20 cellular contexts compared by ENCODE assay signal in the genomic region with DNA sequence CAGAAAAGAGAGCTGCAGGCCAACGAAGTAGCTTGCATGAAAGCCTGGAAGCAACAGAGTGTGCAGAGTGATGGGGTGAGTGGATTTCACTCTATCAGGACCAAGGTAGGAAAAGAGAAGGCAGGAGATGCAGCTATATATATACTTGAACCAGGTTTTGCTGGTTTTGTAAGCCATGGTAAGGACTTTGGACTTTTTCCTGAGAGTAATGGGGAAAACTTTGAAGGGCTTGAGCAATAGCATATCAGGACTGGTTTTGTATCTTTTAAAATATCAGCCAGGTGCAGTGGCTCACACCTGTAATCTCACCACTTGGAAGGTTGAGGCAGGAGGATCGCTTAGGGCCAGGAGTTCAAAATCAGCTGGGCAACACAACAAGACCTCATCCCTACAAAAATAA.
DNase-seq lines count a peak whose midpoint lies in the region; ATAC-seq, FAIRE-seq and TF ChIP-seq lines count a peak whose summit lies in the region.
"Had no signal": no experiment of that assay in that cellular context is flagged by ENCODE, and none has a peak within 500 bp of the region (broad histone marks: within the 10 kb centered on the region; RNA-seq: fewer than 3 reads in every experiment).

No MANE protein-coding gene starts in this region.

- TF ChIP-seq CTCF in VCaP (conservative IDR thresholded peaks at IDR 0.05): no peak
- no peak for TF ChIP-seq CTCF in tibial nerve (IDR thresholded peaks at IDR 0.05)

- H3K9ac ChIP-seq in neuronal stem cell (ENCODE audit: low read depth, low read length, poor library complexity): no peak overlapping the region

- no peak overlapping the region for H2BK15ac ChIP-seq in neuronal stem cell (ENCODE audit: low read length)

- no peak overlapping the region for H2BK12ac ChIP-seq in neuronal stem cell (ENCODE audit: low read length)

- no CpG with 5 or more reads among the region's 2 CpGs for WGBS in neuronal stem cell (ENCODE audit: extremely low coverage in 2 of 2, insufficient read length in 2 of 2, insufficient replicate concordance in 1 of 2), 2 donors
- WGBS in small intestine, 3 donors: 18 to 49% (median 34%) methylated on average over 2 of the region's 2 CpGs
- WGBS in tibial nerve, 2 donors: 77 to 80% methylated on average over 2 of the region's 2 CpGs

- no peak for FAIRE-seq in small intestine (lab: Jason Lieb, UNC)
- no peak for FAIRE-seq in GM12892 (lab: Jason Lieb, UNC)
- FAIRE-seq: A549, D721Med, G401.6, GM12891, HTR-8/SVneo had no signal

- no peak overlapping the region for H3K18ac ChIP-seq in neuronal stem cell (ENCODE audit: low read length)

- no peak overlapping the region for H2BK5ac ChIP-seq in neuronal stem cell (ENCODE audit: low read length)

- H3K4me3 ChIP-seq in neuronal stem cell (ENCODE audit: low read length in 2 of 2) (no peak overlapping the region), small intestine (ENCODE audit: low read depth in 1 of 2, low read length in 2 of 2) (no peak overlapping the region), tibial nerve (no peak overlapping the region)
- H3K4me3 ChIP-seq: A549, GM23338 had no signal

- DNase-seq in left lobe of liver (ENCODE audit: low spot score) (no peak), neuronal stem cell (ENCODE audit: low spot score) (no peak), small intestine (peak; percentile 16), NCI-H1436 (lab: John Stamatoyannopoulos, UW) (no peak), GM12892 (ENCODE audit: insufficient read length) (no peak), tibial nerve (ENCODE audit: low spot score in 2 of 2) (no peak)
- DNase-seq: AML-193; CD4-positive, alpha-beta T cell; H7; HFFc6 had no signal

- peaks cover 4 to 8% of the 10 kb centered on the region in 2 donors for H3K9me3 ChIP-seq in neuronal stem cell (replicated peaks in 1 of 2; ENCODE audit: control insufficient read depth in 2 of 2, insufficient read depth in 1 of 2, low read depth in 1 of 2, low read length in 2 of 2)
- H3K9me3 ChIP-seq in small intestine (ENCODE audit: control insufficient read depth, low read depth): no peaks in the 10 kb centered on the region
- H3K9me3 ChIP-seq in tibial nerve: peaks cover 0 to 10% (median 0%) of the 10 kb centered on the region in 4 donors

- H3K79me1 ChIP-seq in neuronal stem cell (ENCODE audit: low read depth, low read length): no peaks in the 10 kb centered on the region

- H3K4me2 ChIP-seq in neuronal stem cell (ENCODE audit: insufficient read depth, low read length, poor library complexity, severe bottlenecking): no peak overlapping the region
- H3K4me2 ChIP-seq: A549, GM23338 had no signal

- no peak overlapping the region for H3K23ac ChIP-seq in neuronal stem cell (ENCODE audit: low read depth, low read length, poor library complexity)

- TF ChIP-seq POLR2A in GM12892 (IDR thresholded peaks at IDR 0.05; ENCODE audit: low read depth, low read length) (no peak), tibial nerve (IDR thresholded peaks at IDR 0.05) (no peak)

- peak; percentile 75 for ATAC-seq in left lobe of liver
- ATAC-seq: A549, GM23338, HCT116 had no signal

- no peak overlapping the region for H3K14ac ChIP-seq in neuronal stem cell (ENCODE audit: low read length)

- H4K91ac ChIP-seq in neuronal stem cell (ENCODE audit: low read depth, low read length, poor library complexity): no peak overlapping the region

- no peaks in the 10 kb centered on the region for H3K4me1 ChIP-seq in neuronal stem cell (ENCODE audit: control insufficient read depth in 2 of 2, insufficient read depth in 1 of 2, low read depth in 1 of 2, low read length in 2 of 2)
- no peaks in the 10 kb centered on the region for H3K4me1 ChIP-seq in small intestine (ENCODE audit: control insufficient read depth in 2 of 2, insufficient read depth in 1 of 2, low read depth in 1 of 2, low read length in 1 of 2)
- H3K4me1 ChIP-seq in tibial nerve: no peaks in the 10 kb centered on the region
- H3K4me1 ChIP-seq: A549 had no signal

- H2BK120ac ChIP-seq in neuronal stem cell (ENCODE audit: low read depth, low read length): no peak overlapping the region

- TF ChIP-seq EP300 in tibial nerve (IDR thresholded peaks at IDR 0.05): no peak

- H3K27ac ChIP-seq in VCaP (peak overlapping the region; percentile 43), neuronal stem cell (replicated peaks; ENCODE audit: low read length) (no peak overlapping the region), small intestine (ENCODE audit: low read depth in 1 of 2, low read length in 1 of 2) (no peak overlapping the region), tibial nerve (no peak overlapping the region)
- H3K27ac ChIP-seq: A549, C4-2B, HL-60 had no signal

- H3K4ac ChIP-seq in neuronal stem cell (ENCODE audit: low read length): no peak overlapping the region

- H2AFZ ChIP-seq in neuronal stem cell (ENCODE audit: low read length): peak overlapping the region; percentile 0
- H2AFZ ChIP-seq: GM23338 had no signal

- H3K27me3 ChIP-seq in neuronal stem cell (ENCODE audit: control insufficient read depth in 3 of 3, insufficient read depth in 3 of 3, low read depth in 1 of 3, low read length in 3 of 3) (peaks cover 0 to 2% (median 0%) of the 10 kb centered on the region in 3 experiments), small intestine (ENCODE audit: control insufficient read depth in 2 of 2, insufficient read depth in 2 of 2, low read length in 2 of 2) (no peaks in the 10 kb centered on the region), tibial nerve (no peaks in the 10 kb centered on the region)

- H2AK5ac ChIP-seq in neuronal stem cell (ENCODE audit: low read depth, low read length): no peak overlapping the region

- H3K36me3 ChIP-seq in neuronal stem cell (replicated peaks in 1 of 2; ENCODE audit: control insufficient read depth in 2 of 2, insufficient read depth in 2 of 2, low read length in 2 of 2) (no peaks in the 10 kb centered on the region), small intestine (ENCODE audit: control insufficient read depth in 2 of 2, insufficient read depth in 2 of 2, low read length in 2 of 2) (no peaks in the 10 kb centered on the region), tibial nerve (no peaks in the 10 kb centered on the region)

- H4K8ac ChIP-seq in neuronal stem cell (ENCODE audit: low read depth, low read length): no peak overlapping the region
